1 cellular context compared by ENCODE assay signal in genomic region chr2:112259509-112260294, GRCh38.
TF ChIP-seq lines count a peak whose summit lies in the region.

No MANE protein-coding gene starts in this region.

TF ChIP-seq in HepG2, 621 proteins besides CTCF, POLR2A, EP300 and RAD21 (continued from another document and continues in another):
- TF ChIP-seq MNT (IDR thresholded peaks at IDR 0.05), result no peak
- TF ChIP-seq ZNF205 (CRISPR knock-in tag; IDR thresholded peaks at IDR 0.05), result peak; percentile 41; the same call in 1 of the 2 replicates
- no peak for TF ChIP-seq ZNF577 (CRISPR knock-in tag; IDR thresholded peaks at IDR 0.05; ENCODE audit: borderline replicate concordance, low read depth)
- 0 out of 2 replicates have a peak, but pooled peaks have one; percentile 25 for TF ChIP-seq RARA (CRISPR knock-in tag; IDR thresholded peaks at IDR 0.05)
- TF ChIP-seq ZNF350 (CRISPR knock-in tag; IDR thresholded peaks at IDR 0.05; ENCODE audit: borderline replicate concordance, low read depth), result peak; percentile 74; the same call in 1 of the 2 replicates
- TF ChIP-seq TBP (CRISPR knock-in tag; IDR thresholded peaks at IDR 0.05), result no peak
- TF ChIP-seq ARID3A (IDR thresholded peaks at IDR 0.05; ENCODE audit: low read depth, low read length), result peak; percentile 73; the same call in 1 of the 2 replicates
- 0 out of 2 replicates have a peak, but pooled peaks have one; percentile 10 for TF ChIP-seq NR2F6 (IDR thresholded peaks at IDR 0.05)
- 0 out of 2 replicates have a peak, but pooled peaks have one; percentile 37 for TF ChIP-seq NR2F6 (CRISPR knock-in tag; IDR thresholded peaks at IDR 0.05)
- TF ChIP-seq ZNF780A (CRISPR knock-in tag; IDR thresholded peaks at IDR 0.05), result 0 out of 2 replicates have a peak, but pooled peaks have one; percentile 54
- peak; percentile 64; the same call in 1 of the 2 replicates for TF ChIP-seq CEBPB (IDR thresholded peaks at IDR 0.05; ENCODE audit: borderline replicate concordance, low read depth, low read length)
- TF ChIP-seq ZNF781 (CRISPR knock-in tag; IDR thresholded peaks at IDR 0.05; ENCODE audit: borderline replicate concordance, not compliant biosample characterization), result no peak
- TF ChIP-seq ZIK1 (CRISPR knock-in tag; IDR thresholded peaks at IDR 0.05; ENCODE audit: borderline replicate concordance, low read depth), result no peak
- TF ChIP-seq ZNF597 (CRISPR knock-in tag; IDR thresholded peaks at IDR 0.05), result no peak
- no peak for TF ChIP-seq ZNF704 (CRISPR knock-in tag; IDR thresholded peaks at IDR 0.05; ENCODE audit: borderline replicate concordance)
- no peak for TF ChIP-seq ZNF383 (CRISPR knock-in tag; IDR thresholded peaks at IDR 0.05; ENCODE audit: borderline replicate concordance)
- no peak for TF ChIP-seq HNRNPL (IDR thresholded peaks at IDR 0.05; ENCODE audit: low read depth, low read length)
- TF ChIP-seq ZNF891 (CRISPR knock-in tag; IDR thresholded peaks at IDR 0.05), result no peak
- TF ChIP-seq ZNF232 (CRISPR knock-in tag; IDR thresholded peaks at IDR 0.05; ENCODE audit: borderline replicate concordance), result peak; percentile 68; the same call in 1 of the 2 replicates
- peak; percentile 97 for TF ChIP-seq STAT6 (CRISPR knock-in tag; IDR thresholded peaks at IDR 0.05; ENCODE audit: borderline replicate concordance)
- TF ChIP-seq KIAA2018 (CRISPR knock-in tag; IDR thresholded peaks at IDR 0.05; ENCODE audit: borderline replicate concordance), result no peak
- TF ChIP-seq U2AF1 (optimal IDR thresholded peaks at IDR 0.05; ENCODE audit: low read depth, low read length), result no peak
- TF ChIP-seq MXD4 (CRISPR knock-in tag; IDR thresholded peaks at IDR 0.05), result no peak
- TF ChIP-seq ZBTB46 (CRISPR knock-in tag; IDR thresholded peaks at IDR 0.05; ENCODE audit: borderline replicate concordance), result no peak
- TF ChIP-seq ZNF580 (CRISPR knock-in tag; IDR thresholded peaks at IDR 0.05; ENCODE audit: borderline replicate concordance, low read depth), result peak; percentile 70; the same call in 1 of the 2 replicates
- peak; percentile 29; the same call in 1 of the 2 replicates for TF ChIP-seq ZNF33B (CRISPR knock-in tag; IDR thresholded peaks at IDR 0.05)
- TF ChIP-seq ZNF331 (CRISPR knock-in tag; IDR thresholded peaks at IDR 0.05), result peak; percentile 75; the same call in 1 of the 2 replicates
- peak; percentile 44; the same call in 1 of the 2 replicates for TF ChIP-seq BCL6 (CRISPR knock-in tag; IDR thresholded peaks at IDR 0.05)
- TF ChIP-seq HOMEZ (CRISPR knock-in tag; IDR thresholded peaks at IDR 0.05; ENCODE audit: low read depth), result 0 out of 2 replicates have a peak, but pooled peaks have one; percentile 14
- no peak for TF ChIP-seq DMAP1 (CRISPR knock-in tag; IDR thresholded peaks at IDR 0.05)
- no peak for TF ChIP-seq ISL2 (CRISPR knock-in tag; IDR thresholded peaks at IDR 0.05)
- TF ChIP-seq TEAD3 (CRISPR knock-in tag; optimal IDR thresholded peaks at IDR 0.05; ENCODE audit: borderline replicate concordance), result peak; percentile 80
- 0 out of 2 replicates have a peak, but pooled peaks have one; percentile 43 for TF ChIP-seq ZSCAN31 (CRISPR knock-in tag; IDR thresholded peaks at IDR 0.05; ENCODE audit: low read depth)
